ENCODE assay signal across 1 cellular context in the genomic region with DNA sequence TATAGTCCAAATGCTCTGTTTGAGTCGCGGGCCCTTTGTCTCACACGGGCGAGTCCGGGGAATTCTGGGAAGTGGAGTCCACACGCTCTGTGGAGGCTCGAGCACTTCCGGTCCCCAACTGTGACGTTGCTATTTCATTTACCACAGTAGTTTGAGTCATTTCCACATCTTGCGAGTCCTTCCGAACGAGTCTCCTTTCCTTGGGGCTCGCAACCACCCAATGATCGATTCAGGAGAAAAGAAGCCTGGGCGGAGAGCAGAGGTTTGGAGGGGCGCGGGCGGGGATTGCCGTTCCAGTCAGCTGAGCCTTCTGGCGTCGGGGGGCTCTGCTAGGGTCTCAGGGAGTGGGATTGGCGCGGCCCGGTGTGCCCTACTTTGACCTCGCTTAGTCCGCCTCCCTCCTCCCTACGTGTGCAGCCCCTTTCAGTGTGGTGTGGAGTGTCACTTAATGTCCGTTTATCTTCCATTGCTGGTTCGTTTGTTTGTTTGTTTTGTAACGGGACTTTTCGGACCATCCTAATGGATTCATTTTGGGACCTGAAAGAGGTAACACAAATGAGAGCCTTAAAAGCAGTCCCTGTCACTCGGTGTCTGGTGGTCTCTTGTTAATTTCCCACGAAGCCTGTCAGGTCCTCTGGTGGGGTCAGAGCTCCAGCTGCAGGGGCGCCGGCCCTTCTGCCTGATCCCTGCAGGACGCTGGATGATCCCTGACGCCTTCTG.
TF ChIP-seq lines count a peak whose summit lies in the region.

A gene (plus strand): TSS at position 163 of the 720 bp plus-strand sequence. CDS start 58 bp downstream, at position 221.

TF ChIP-seq in K562, 482 proteins besides CTCF, POLR2A, EP300 and RAD21 (continued from another document and continues in another):
- TF ChIP-seq ETV1 (tag; conservative IDR thresholded peaks at IDR 0.05; ENCODE audit: low read depth) (peak; percentile 73), TRIM24 (IDR thresholded peaks at IDR 0.05) (0 out of 4 replicates have a peak, but pooled peaks of 1 of the 2 experiments have one; percentile 7), ZNF408 (CRISPR knock-in tag; IDR thresholded peaks at IDR 0.05; ENCODE audit: low read depth) (no peak), ZNF212 (CRISPR knock-in tag; IDR thresholded peaks at IDR 0.05) (no peak), ZNF586 (CRISPR knock-in tag; conservative IDR thresholded peaks at IDR 0.05) (no peak), SMARCA5 (IDR thresholded peaks at IDR 0.05) (no peak), SRSF3 (IDR thresholded peaks at IDR 0.05; ENCODE audit: insufficient read depth, low read length) (no peak), FOXK1 (CRISPR knock-in tag; IDR thresholded peaks at IDR 0.05; ENCODE audit: borderline replicate concordance) (no peak), FOXA1 (IDR thresholded peaks at IDR 0.05; ENCODE audit: borderline replicate concordance) (no peak), ZNF174 (CRISPR knock-in tag; IDR thresholded peaks at IDR 0.05) (no peak), MCM7 (IDR thresholded peaks at IDR 0.05) (no peak), SMAD1 (IDR thresholded peaks at IDR 0.05; ENCODE audit: low read depth, low read length, partially characterized antibody) (no peak), TCF7 (IDR thresholded peaks at IDR 0.05; ENCODE audit: borderline replicate concordance) (no peak), BHLHE40 (IDR thresholded peaks at IDR 0.05; ENCODE audit: low read length) (peak; percentile 33; the same call in 1 of the 2 replicates), CEBPG (CRISPR knock-in tag; IDR thresholded peaks at IDR 0.05) (peak; percentile 45), CEBPG (tag; conservative IDR thresholded peaks at IDR 0.05 in 1 of 2, IDR thresholded peaks at IDR 0.05 in 1 of 2) (no peak), ARID1B (IDR thresholded peaks at IDR 0.05) (no peak), PML (IDR thresholded peaks at IDR 0.05; ENCODE audit: low read length) (0 out of 2 replicates have a peak, but pooled peaks have one; percentile 25), EP400 (IDR thresholded peaks at IDR 0.05) (peak; percentile 43), KLF1 (tag; IDR thresholded peaks at IDR 0.05) (no peak), ASH1L (IDR thresholded peaks at IDR 0.05; ENCODE audit: borderline replicate concordance, low read depth, partially characterized antibody) (peak; percentile 33), ETV5 (CRISPR knock-in tag; IDR thresholded peaks at IDR 0.05; ENCODE audit: low read depth) (0 out of 2 replicates have a peak, but pooled peaks have one; percentile 40), ZNF263 (CRISPR knock-in tag; IDR thresholded peaks at IDR 0.05; ENCODE audit: borderline replicate concordance) (0 out of 2 replicates have a peak, but pooled peaks have one; percentile 20), ZNF699 (CRISPR knock-in tag; IDR thresholded peaks at IDR 0.05; ENCODE audit: insufficient replicate concordance) (no peak), ZNF76 (CRISPR knock-in tag; IDR thresholded peaks at IDR 0.05; ENCODE audit: borderline replicate concordance) (no peak), SPI1 (IDR thresholded peaks at IDR 0.05; ENCODE audit: borderline replicate concordance, low read depth, low read length) (peak; percentile 48; the same call in 1 of the 2 replicates), FOXA3 (CRISPR knock-in tag; conservative IDR thresholded peaks at IDR 0.05 in 1 of 2, IDR thresholded peaks at IDR 0.05 in 1 of 2) (no peak), ATF1 (CRISPR knock-in tag; IDR thresholded peaks at IDR 0.05) (no peak), ATF1 (tag; IDR thresholded peaks at IDR 0.05) (peak; percentile 96), POLR3A (IDR thresholded peaks at IDR 0.05; ENCODE audit: borderline replicate concordance, extremely low read depth, insufficient read depth, insufficient read length) (no peak), ZNF778 (CRISPR knock-in tag; IDR thresholded peaks at IDR 0.05) (no peak), PHF21A (IDR thresholded peaks at IDR 0.05; ENCODE audit: borderline replicate concordance, low read depth) (no peak), ZKSCAN3 (CRISPR knock-in tag; IDR thresholded peaks at IDR 0.05) (no peak), HNRNPLL (IDR thresholded peaks at IDR 0.05; ENCODE audit: low read depth, low read length, poor library complexity, severe bottlenecking) (no peak), L3MBTL2 (IDR thresholded peaks at IDR 0.05) (peak; percentile 54), XRCC5 (IDR thresholded peaks at IDR 0.05; ENCODE audit: low read depth, low read length) (0 out of 2 replicates have a peak, but pooled peaks have one; percentile 31), TFAM (CRISPR knock-in tag; conservative IDR thresholded peaks at IDR 0.05) (no peak), YY1 (IDR thresholded peaks at IDR 0.05; ENCODE audit: borderline replicate concordance in 1 of 3, control insufficient read depth in 1 of 3, extremely low read depth in 1 of 3, insufficient read depth in 3 of 3, insufficient read length in 1 of 3, insufficient replicate concordance in 2 of 3, low read depth in 1 of 3, low read length in 2 of 3) (no peak), SAFB2 (IDR thresholded peaks at IDR 0.05; ENCODE audit: borderline replicate concordance, low read depth, low read length, severe bottlenecking) (no peak), CREB1 (IDR thresholded peaks at IDR 0.05) (peak; percentile 85), CREB1 (CRISPR knock-in tag; IDR thresholded peaks at IDR 0.05) (peak; percentile 76; the same call in 1 of the 2 replicates), FOXK2 (conservative IDR thresholded peaks at IDR 0.05 in 1 of 2, IDR thresholded peaks at IDR 0.05 in 1 of 2; ENCODE audit: low read depth in 2 of 2) (0 out of 4 replicates have a peak, but pooled peaks of 1 of the 2 experiments have one; percentile 36), ZNF133 (CRISPR knock-in tag; IDR thresholded peaks at IDR 0.05) (no peak), ADNP (tag; IDR thresholded peaks at IDR 0.05) (no peak), FOSL1 (tag; conservative IDR thresholded peaks at IDR 0.05) (peak; percentile 71), POLR2AphosphoS5 (IDR thresholded peaks at IDR 0.05; ENCODE audit: control insufficient read depth, insufficient read depth, low read depth, low read length) (peak; percentile 47; the same call in 1 of the 2 replicates), NBN (IDR thresholded peaks at IDR 0.05; ENCODE audit: low read depth) (no peak), NFRKB (IDR thresholded peaks at IDR 0.05; ENCODE audit: low read depth) (no peak)
- TF ChIP-seq, protein P1, sequence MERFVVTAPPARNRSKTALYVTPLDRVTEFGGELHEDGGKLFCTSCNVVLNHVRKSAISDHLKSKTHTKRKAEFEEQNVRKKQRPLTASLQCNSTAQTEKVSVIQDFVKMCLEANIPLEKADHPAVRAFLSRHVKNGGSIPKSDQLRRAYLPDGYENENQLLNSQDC (CRISPR knock-in tag; IDR thresholded peaks at IDR 0.05): no peak
- TF ChIP-seq, protein P2, sequence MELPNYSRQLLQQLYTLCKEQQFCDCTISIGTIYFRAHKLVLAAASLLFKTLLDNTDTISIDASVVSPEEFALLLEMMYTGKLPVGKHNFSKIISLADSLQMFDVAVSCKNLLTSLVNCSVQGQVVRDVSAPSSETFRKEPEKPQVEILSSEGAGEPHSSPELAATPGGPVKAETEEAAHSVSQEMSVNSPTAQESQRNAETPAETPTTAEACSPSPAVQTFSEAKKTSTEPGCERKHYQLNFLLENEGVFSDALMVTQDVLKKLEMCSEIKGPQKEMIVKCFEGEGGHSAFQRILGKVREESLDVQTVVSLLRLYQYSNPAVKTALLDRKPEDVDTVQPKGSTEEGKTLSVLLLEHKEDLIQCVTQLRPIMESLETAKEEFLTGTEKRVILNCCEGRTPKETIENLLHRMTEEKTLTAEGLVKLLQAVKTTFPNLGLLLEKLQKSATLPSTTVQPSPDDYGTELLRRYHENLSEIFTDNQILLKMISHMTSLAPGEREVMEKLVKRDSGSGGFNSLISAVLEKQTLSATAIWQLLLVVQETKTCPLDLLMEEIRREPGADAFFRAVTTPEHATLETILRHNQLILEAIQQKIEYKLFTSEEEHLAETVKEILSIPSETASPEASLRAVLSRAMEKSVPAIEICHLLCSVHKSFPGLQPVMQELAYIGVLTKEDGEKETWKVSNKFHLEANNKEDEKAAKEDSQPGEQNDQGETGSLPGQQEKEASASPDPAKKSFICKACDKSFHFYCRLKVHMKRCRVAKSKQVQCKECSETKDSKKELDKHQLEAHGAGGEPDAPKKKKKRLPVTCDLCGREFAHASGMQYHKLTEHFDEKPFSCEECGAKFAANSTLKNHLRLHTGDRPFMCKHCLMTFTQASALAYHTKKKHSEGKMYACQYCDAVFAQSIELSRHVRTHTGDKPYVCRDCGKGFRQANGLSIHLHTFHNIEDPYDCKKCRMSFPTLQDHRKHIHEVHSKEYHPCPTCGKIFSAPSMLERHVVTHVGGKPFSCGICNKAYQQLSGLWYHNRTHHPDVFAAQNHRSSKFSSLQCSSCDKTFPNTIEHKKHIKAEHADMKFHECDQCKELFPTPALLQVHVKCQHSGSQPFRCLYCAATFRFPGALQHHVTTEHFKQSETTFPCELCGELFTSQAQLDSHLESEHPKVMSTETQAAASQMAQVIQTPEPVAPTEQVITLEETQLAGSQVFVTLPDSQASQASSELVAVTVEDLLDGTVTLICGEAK (IDR thresholded peaks at IDR 0.05): peak; percentile 89
- TF ChIP-seq, protein P2 (CRISPR knock-in tag; IDR thresholded peaks at IDR 0.05): no peak
- TF ChIP-seq, protein P3, sequence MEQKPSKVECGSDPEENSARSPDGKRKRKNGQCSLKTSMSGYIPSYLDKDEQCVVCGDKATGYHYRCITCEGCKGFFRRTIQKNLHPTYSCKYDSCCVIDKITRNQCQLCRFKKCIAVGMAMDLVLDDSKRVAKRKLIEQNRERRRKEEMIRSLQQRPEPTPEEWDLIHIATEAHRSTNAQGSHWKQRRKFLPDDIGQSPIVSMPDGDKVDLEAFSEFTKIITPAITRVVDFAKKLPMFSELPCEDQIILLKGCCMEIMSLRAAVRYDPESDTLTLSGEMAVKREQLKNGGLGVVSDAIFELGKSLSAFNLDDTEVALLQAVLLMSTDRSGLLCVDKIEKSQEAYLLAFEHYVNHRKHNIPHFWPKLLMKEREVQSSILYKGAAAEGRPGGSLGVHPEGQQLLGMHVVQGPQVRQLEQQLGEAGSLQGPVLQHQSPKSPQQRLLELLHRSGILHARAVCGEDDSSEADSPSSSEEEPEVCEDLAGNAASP (IDR thresholded peaks at IDR 0.05): no peak
- TF ChIP-seq, protein P4, sequence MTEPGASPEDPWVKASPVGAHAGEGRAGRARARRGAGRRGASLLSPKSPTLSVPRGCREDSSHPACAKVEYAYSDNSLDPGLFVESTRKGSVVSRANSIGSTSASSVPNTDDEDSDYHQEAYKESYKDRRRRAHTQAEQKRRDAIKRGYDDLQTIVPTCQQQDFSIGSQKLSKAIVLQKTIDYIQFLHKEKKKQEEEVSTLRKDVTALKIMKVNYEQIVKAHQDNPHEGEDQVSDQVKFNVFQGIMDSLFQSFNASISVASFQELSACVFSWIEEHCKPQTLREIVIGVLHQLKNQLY (CRISPR knock-in tag; conservative IDR thresholded peaks at IDR 0.05): no peak
- TF ChIP-seq, protein P5, sequence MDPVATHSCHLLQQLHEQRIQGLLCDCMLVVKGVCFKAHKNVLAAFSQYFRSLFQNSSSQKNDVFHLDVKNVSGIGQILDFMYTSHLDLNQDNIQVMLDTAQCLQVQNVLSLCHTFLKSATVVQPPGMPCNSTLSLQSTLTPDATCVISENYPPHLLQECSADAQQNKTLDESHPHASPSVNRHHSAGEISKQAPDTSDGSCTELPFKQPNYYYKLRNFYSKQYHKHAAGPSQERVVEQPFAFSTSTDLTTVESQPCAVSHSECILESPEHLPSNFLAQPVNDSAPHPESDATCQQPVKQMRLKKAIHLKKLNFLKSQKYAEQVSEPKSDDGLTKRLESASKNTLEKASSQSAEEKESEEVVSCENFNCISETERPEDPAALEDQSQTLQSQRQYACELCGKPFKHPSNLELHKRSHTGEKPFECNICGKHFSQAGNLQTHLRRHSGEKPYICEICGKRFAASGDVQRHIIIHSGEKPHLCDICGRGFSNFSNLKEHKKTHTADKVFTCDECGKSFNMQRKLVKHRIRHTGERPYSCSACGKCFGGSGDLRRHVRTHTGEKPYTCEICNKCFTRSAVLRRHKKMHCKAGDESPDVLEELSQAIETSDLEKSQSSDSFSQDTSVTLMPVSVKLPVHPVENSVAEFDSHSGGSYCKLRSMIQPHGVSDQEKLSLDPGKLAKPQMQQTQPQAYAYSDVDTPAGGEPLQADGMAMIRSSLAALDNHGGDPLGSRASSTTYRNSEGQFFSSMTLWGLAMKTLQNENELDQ (CRISPR knock-in tag; IDR thresholded peaks at IDR 0.05; ENCODE audit: borderline replicate concordance): no peak
- TF ChIP-seq, protein P6, sequence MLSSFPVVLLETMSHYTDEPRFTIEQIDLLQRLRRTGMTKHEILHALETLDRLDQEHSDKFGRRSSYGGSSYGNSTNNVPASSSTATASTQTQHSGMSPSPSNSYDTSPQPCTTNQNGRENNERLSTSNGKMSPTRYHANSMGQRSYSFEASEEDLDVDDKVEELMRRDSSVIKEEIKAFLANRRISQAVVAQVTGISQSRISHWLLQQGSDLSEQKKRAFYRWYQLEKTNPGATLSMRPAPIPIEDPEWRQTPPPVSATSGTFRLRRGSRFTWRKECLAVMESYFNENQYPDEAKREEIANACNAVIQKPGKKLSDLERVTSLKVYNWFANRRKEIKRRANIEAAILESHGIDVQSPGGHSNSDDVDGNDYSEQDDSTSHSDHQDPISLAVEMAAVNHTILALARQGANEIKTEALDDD (IDR thresholded peaks at IDR 0.05): 0 out of 2 replicates have a peak, but pooled peaks have one; percentile 28
